ENCODE assay signal across 9 cellular contexts in the genomic region with DNA sequence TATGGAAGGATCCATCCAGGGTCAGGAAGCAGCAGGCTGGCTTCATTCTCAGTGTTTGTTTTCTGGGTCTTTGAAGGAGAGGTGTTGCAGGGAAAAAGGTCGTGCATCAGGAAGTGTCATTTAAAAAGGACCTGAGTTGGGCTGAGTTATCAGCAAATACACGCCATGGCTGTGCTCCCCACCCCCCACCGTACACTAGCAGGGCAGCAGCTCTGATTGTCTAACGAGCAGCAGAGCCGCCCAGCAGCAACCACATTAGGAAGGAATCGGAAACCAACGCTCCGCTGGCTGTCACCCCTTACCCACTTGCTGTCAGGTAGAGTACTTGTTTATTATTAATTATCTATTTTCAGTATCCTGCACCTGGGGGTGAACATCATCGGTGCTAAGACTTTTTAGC.
A peak's percentile ranks its signal among the peaks of the same experiment; 100 is the strongest.
DNase-seq lines count a peak whose midpoint lies in the region; ATAC-seq, FAIRE-seq and TF ChIP-seq lines count a peak whose summit lies in the region.
"Had no signal": no experiment of that assay in that cellular context is flagged by ENCODE, and none has a peak within 500 bp of the region (broad histone marks: within the 10 kb centered on the region; RNA-seq: fewer than 3 reads in every experiment).

No MANE protein-coding gene starts in this region.

- H3K27ac ChIP-seq in mesendoderm (ENCODE audit: low read depth, low read length) (peak overlapping the region; percentile 44), uterus (no peak overlapping the region), small intestine (ENCODE audit: low read depth in 1 of 2, low read length in 1 of 2) (no peak overlapping the region)

- TF ChIP-seq POLR2A in uterus (IDR thresholded peaks at IDR 0.05): no peak

- H3K23ac ChIP-seq in mesendoderm (ENCODE audit: low read length): no peak overlapping the region

- no peak overlapping the region for H2BK5ac ChIP-seq in mesendoderm (ENCODE audit: low read length)

- no peaks in the 10 kb centered on the region for H3K9me3 ChIP-seq in uterus
- H3K9me3 ChIP-seq in small intestine (ENCODE audit: control insufficient read depth, low read depth): no peaks in the 10 kb centered on the region

- no peak overlapping the region for H2AK5ac ChIP-seq in mesendoderm (ENCODE audit: low read length)

- FAIRE-seq in small intestine (lab: Jason Lieb, UNC): no peak

- ATAC-seq in HG03139 (IDR thresholded peaks at IDR 0.05; ENCODE audit: unreplicated experiment) (peak; percentile 57), GM18909 (IDR thresholded peaks at IDR 0.05; ENCODE audit: poor library complexity, unreplicated experiment) (no peak), GM18519 (IDR thresholded peaks at IDR 0.05; ENCODE audit: low FRiP score, unreplicated experiment) (no peak)
- ATAC-seq in activated CD8-positive, alpha-beta T cell treated with anti-CD3 and anti-CD28 coated beads, Interleukin-2, amount 10 ng/mL, durations not matched to agents 7 days and 5 days: peak; percentile 26
- ATAC-seq: HCT116 had no signal

- peaks cover 5% of the 10 kb centered on the region for H3K36me3 Mint-ChIP-seq in activated CD8-positive, alpha-beta T cell treated with anti-CD3 and anti-CD28 coated beads, Interleukin-2, amount 10 ng/mL, durations not matched to agents 7 days and 5 days (ENCODE audit: low read depth)

- peaks cover 10% of the 10 kb centered on the region for H3K4me1 ChIP-seq in mesendoderm (ENCODE audit: control insufficient read depth, low read depth, low read length)
- peaks cover 0 to 5% of the 10 kb centered on the region in 2 donors for H3K4me1 ChIP-seq in uterus
- H3K4me1 ChIP-seq in small intestine (ENCODE audit: control insufficient read depth in 2 of 2, insufficient read depth in 1 of 2, low read depth in 1 of 2, low read length in 1 of 2): peaks cover 6 to 11% of the 10 kb centered on the region in 2 donors

- no peak overlapping the region for H4K5ac ChIP-seq in mesendoderm (ENCODE audit: low read length)

- H3K9me3 Mint-ChIP-seq in activated CD8-positive, alpha-beta T cell treated with anti-CD3 and anti-CD28 coated beads, Interleukin-2, amount 10 ng/mL, durations not matched to agents 7 days and 5 days (ENCODE audit: insufficient read depth): no peaks in the 10 kb centered on the region

- H3K4ac ChIP-seq in mesendoderm (ENCODE audit: low read depth, low read length): peak overlapping the region; percentile 85

- TF ChIP-seq CTCF in uterus (IDR thresholded peaks at IDR 0.05): no peak

- H3K36me3 ChIP-seq in mesendoderm (ENCODE audit: control insufficient read depth, insufficient read depth, low read length): no peaks in the 10 kb centered on the region
- no peaks in the 10 kb centered on the region for H3K36me3 ChIP-seq in uterus
- H3K36me3 ChIP-seq in small intestine (ENCODE audit: control insufficient read depth in 2 of 2, insufficient read depth in 2 of 2, low read length in 2 of 2): no peaks in the 10 kb centered on the region

- H3K27ac Mint-ChIP-seq in activated CD8-positive, alpha-beta T cell treated with anti-CD3 and anti-CD28 coated beads, Interleukin-2, amount 10 ng/mL, durations not matched to agents 7 days and 5 days: peak overlapping the region; percentile 80

- no peak overlapping the region for H3K4me2 ChIP-seq in mesendoderm (ENCODE audit: low read length)

- peaks cover 24% of the 10 kb centered on the region for H3K27me3 Mint-ChIP-seq in activated CD8-positive, alpha-beta T cell treated with anti-CD3 and anti-CD28 coated beads, Interleukin-2, amount 10 ng/mL, durations not matched to agents 7 days and 5 days (ENCODE audit: low read depth)

- H3K27me3 ChIP-seq in mesendoderm (ENCODE audit: insufficient read depth, low read length, poor library complexity): no peaks in the 10 kb centered on the region
- no peaks in the 10 kb centered on the region for H3K27me3 ChIP-seq in uterus
- no peaks in the 10 kb centered on the region for H3K27me3 ChIP-seq in small intestine (ENCODE audit: control insufficient read depth in 2 of 2, insufficient read depth in 2 of 2, low read length in 2 of 2)

- CTCF ChIA-PET in activated CD8-positive, alpha-beta T cell treated with anti-CD3 and anti-CD28 coated beads, Interleukin-2, amount 10 ng/mL, durations not matched to agents 7 days and 5 days (lab: Charles Lee): interaction anchor here (0.9 to 9.4 kb wide), 7 partner anchors 8 to 492 kb away, joined by 3 to 457 read pairs (median 5); a partner anchor contains a TSS

- intact Hi-C loops in uterus (cut with DNase I; ENCODE audit: low total_unique reads): loop anchor here (10.0 kb wide), 1 partner anchor 162 kb away; a partner anchor contains a TSS

- peak overlapping the region; percentile 31 for H3K9ac ChIP-seq in mesendoderm (ENCODE audit: low read length)

- WGBS in mesendoderm (ENCODE audit: extremely low coverage, insufficient coverage, low lambda C conversion rate): no CpG with 5 or more reads among the region's 9 CpGs
- WGBS in small intestine, 3 donors: 2 to 21% (median 9%) methylated on average over 9 of the region's 9 CpGs

- no peak overlapping the region for H3K4me3 ChIP-seq in mesendoderm (ENCODE audit: low read length)
- no peak overlapping the region for H3K4me3 ChIP-seq in uterus
- no peak overlapping the region for H3K4me3 ChIP-seq in small intestine (ENCODE audit: low read depth in 1 of 2, low read length in 2 of 2)

- peak overlapping the region; percentile 70 for H3K4me3 Mint-ChIP-seq in activated CD8-positive, alpha-beta T cell treated with anti-CD3 and anti-CD28 coated beads, Interleukin-2, amount 10 ng/mL, durations not matched to agents 7 days and 5 days

- DNase-seq in Daoy (ENCODE audit: low read depth): peak; percentile 90
- DNase-seq in activated CD8-positive, alpha-beta T cell treated with anti-CD3 and anti-CD28 coated beads, Interleukin-2, amount 10 ng/mL, durations not matched to agents 7 days and 5 days: peak; percentile 54
- DNase-seq in mesendoderm: no peak
- DNase-seq in uterus: no peak
- no peak for DNase-seq in small intestine

- H3K56ac ChIP-seq in mesendoderm (ENCODE audit: low read length): peak overlapping the region; percentile 77

- POLR2A ChIA-PET in activated CD8-positive, alpha-beta T cell treated with anti-CD3 and anti-CD28 coated beads, Interleukin-2, amount 10 ng/mL, durations not matched to agents 7 days and 5 days (lab: Charles Lee): interaction anchor here (0.9 to 1.1 kb wide), 2 partner anchors 162 to 164 kb away, joined by 3 read pairs; a partner anchor contains a TSS

- H2BK15ac ChIP-seq in mesendoderm (replicated peaks; ENCODE audit: low read depth): no peak overlapping the region

- H2BK120ac ChIP-seq in mesendoderm (ENCODE audit: low read depth, low read length): no peak overlapping the region

- no peak overlapping the region for H4K8ac ChIP-seq in mesendoderm (ENCODE audit: low read depth, low read length)

- peaks cover 57% of the 10 kb centered on the region for H3K4me1 Mint-ChIP-seq in activated CD8-positive, alpha-beta T cell treated with anti-CD3 and anti-CD28 coated beads, Interleukin-2, amount 10 ng/mL, durations not matched to agents 7 days and 5 days (ENCODE audit: low read depth)

- H3K18ac ChIP-seq in mesendoderm (ENCODE audit: low read length): peak overlapping the region; percentile 85

- H3K79me1 ChIP-seq in mesendoderm (ENCODE audit: low read length): no peaks in the 10 kb centered on the region

- H3K79me2 ChIP-seq in mesendoderm (ENCODE audit: control insufficient read depth, insufficient read depth, low read length): no peaks in the 10 kb centered on the region

Comparison
In these comparisons a context has a peak if more than half of its experiments do, and no peak if none do; other contexts are left out.
1. DNase-seq: peak in Daoy (single experiment) and activated CD8-positive, alpha-beta T cell treated with anti-CD3 and anti-CD28 coated beads, Interleukin-2, amount 10 ng/mL, durations not matched to agents 7 days and 5 days (single experiment); none in mesendoderm (single experiment), uterus (0 of 2) and small intestine (single experiment).
2. ATAC-seq: peak in HG03139 (single experiment) and activated CD8-positive, alpha-beta T cell treated with anti-CD3 and anti-CD28 coated beads, Interleukin-2, amount 10 ng/mL, durations not matched to agents 7 days and 5 days (single experiment); none in GM18909 (single experiment) and GM18519 (single experiment).